Comparison of ENCODE assay signal across 8 cellular contexts in genomic region chr1:119948342-119949214, GRCh38. TPM values are rescaled to one million over a fixed set of nuclear protein-coding genes. Genes with fewer than 3 reads are reported as not detected.
DNase-seq lines count a peak whose midpoint lies in the region; ATAC-seq and TF ChIP-seq lines count a peak whose summit lies in the region.

No MANE protein-coding gene starts in this region.

- H3K4me3 ChIP-seq in lower lobe of right lung = no peak overlapping the region

- DNase-seq in NCI-H524 treated with DMSO at 0.1 percent for 48 hours (lab: John Stamatoyannopoulos, UW) (peak; percentile 17), dedifferentiated amniotic fluid mesenchymal stem cell (ENCODE audit: extremely low spot score) (peak; percentile 88), lower lobe of right lung (peak; percentile 86), mesenteric fat pad (ENCODE audit: low spot score) (no peak)
- DNase-seq in activated CD4-positive, alpha-beta T cell treated with anti-CD3 and anti-CD28 coated beads, Interleukin-2, amount 10 ng/mL, durations not matched to agents 24 days and 14 days = peak; percentile 92
- peak; percentile 53 for DNase-seq in stimulated activated CD8-positive, alpha-beta memory T cell treated with anti-CD3 and anti-CD28 coated beads, Interleukin-12 subunit alpha, Interleukin-12 subunit beta, amount 100 ng/mL, for 1 hour (ENCODE audit: low read depth)

- no peaks in the 10 kb centered on the region for H3K4me1 ChIP-seq in lower lobe of right lung

- peak; percentile 92 for TF ChIP-seq CTCF in GM12874 (IDR thresholded peaks at IDR 0.05; ENCODE audit: insufficient read depth, low read depth, low read length)
- TF ChIP-seq CTCF in lower lobe of right lung (IDR thresholded peaks at IDR 0.05) = peak; percentile 80

- H3K27ac Mint-ChIP-seq in activated CD4-positive, alpha-beta T cell treated with anti-CD3 and anti-CD28 coated beads, Interleukin-2, amount 10 ng/mL, durations not matched to agents 24 days and 14 days = no peak overlapping the region

- H3K36me3 ChIP-seq in lower lobe of right lung = peaks cover 62% of the 10 kb centered on the region

- H3K4me1 Mint-ChIP-seq in activated CD4-positive, alpha-beta T cell treated with anti-CD3 and anti-CD28 coated beads, Interleukin-2, amount 10 ng/mL, durations not matched to agents 24 days and 14 days = peaks cover 6% of the 10 kb centered on the region

- no peak overlapping the region for H3K27ac ChIP-seq in lower lobe of right lung

- peaks cover 54% of the 10 kb centered on the region for H3K36me3 Mint-ChIP-seq in activated CD4-positive, alpha-beta T cell treated with anti-CD3 and anti-CD28 coated beads, Interleukin-2, amount 10 ng/mL, durations not matched to agents 24 days and 14 days (ENCODE audit: low read depth)

- no peaks in the 10 kb centered on the region for H3K27me3 Mint-ChIP-seq in activated CD4-positive, alpha-beta T cell treated with anti-CD3 and anti-CD28 coated beads, Interleukin-2, amount 10 ng/mL, durations not matched to agents 24 days and 14 days

- no peak overlapping the region for H3K4me3 Mint-ChIP-seq in activated CD4-positive, alpha-beta T cell treated with anti-CD3 and anti-CD28 coated beads, Interleukin-2, amount 10 ng/mL, durations not matched to agents 24 days and 14 days

- ATAC-seq in HG03354 (IDR thresholded peaks at IDR 0.05; ENCODE audit: poor library complexity, severe bottlenecking, unreplicated experiment) (peak; percentile 87), lower lobe of right lung (peak; percentile 84 to 90)

- no peaks in the 10 kb centered on the region for H3K27me3 ChIP-seq in lower lobe of right lung (ENCODE audit: low read depth)

- intact Hi-C loops in activated CD4-positive, alpha-beta T cell treated with anti-CD3 and anti-CD28 coated beads, Interleukin-2, amount 10 ng/mL, durations not matched to agents 24 days and 14 days (cut with micrococcal nuclease) = loop anchor here (5.0 to 10.0 kb wide), 3 partner anchors 61 to 204 kb away; no protein-coding TSS in a partner anchor
- intact Hi-C loops in lower lobe of right lung (cut with DNase I) = loop anchor here (10.0 kb wide), 1 partner anchor 196 kb away; no protein-coding TSS in a partner anchor

- H3K9me3 Mint-ChIP-seq in activated CD4-positive, alpha-beta T cell treated with anti-CD3 and anti-CD28 coated beads, Interleukin-2, amount 10 ng/mL, durations not matched to agents 24 days and 14 days = no peaks in the 10 kb centered on the region

- no peaks in the 10 kb centered on the region for H3K9me3 ChIP-seq in lower lobe of right lung

RNA-seq across cellular contexts. Expression of gene ADAM30, which starts 52.3 kb away (rescaled TPM):
- not detected in 2 replicates for total RNA-seq in activated CD4-positive, alpha-beta T cell treated with anti-CD3 and anti-CD28 coated beads, Interleukin-2, amount 10 ng/mL, durations not matched to agents 24 days and 14 days
- total RNA-seq in lower lobe of right lung = not detected
- total RNA-seq in mesenteric fat pad = not detected
